15 cellular contexts compared by ENCODE assay signal in the genomic region with DNA sequence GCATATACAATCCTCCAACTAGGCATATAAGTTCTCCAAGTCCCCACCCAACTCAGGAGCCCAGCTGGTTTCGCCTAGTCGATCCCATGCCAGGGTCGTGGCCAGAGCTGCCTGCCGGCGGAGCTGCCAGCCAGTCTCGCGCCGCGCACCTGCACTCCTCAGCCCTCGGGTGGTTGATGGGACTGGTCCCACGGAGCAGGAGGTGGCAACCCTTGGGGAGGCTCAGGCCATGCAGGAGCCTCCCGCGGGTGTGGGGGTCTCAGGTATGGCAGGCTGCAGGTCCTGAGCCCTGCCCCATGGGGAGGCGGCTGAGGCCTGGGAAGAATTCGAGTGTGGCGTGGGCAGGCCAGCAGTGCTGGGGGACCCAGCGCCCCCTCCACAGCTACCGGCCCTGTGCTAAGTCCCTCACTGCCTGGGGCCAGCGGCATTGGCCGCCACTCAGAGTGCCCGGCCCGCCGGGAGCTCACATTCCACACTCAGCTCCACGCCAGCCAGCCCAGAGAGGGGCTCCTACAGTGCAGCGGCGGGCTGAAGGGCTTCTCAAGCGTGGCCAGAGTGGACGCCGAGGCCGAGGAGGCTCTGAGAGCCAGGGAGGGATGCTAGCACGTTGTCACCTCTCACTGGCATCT.
DNase-seq lines count a peak whose midpoint lies in the region; ATAC-seq and TF ChIP-seq lines count a peak whose summit lies in the region.
"Had no signal": no experiment of that assay in that cellular context is flagged by ENCODE, and none has a peak within 500 bp of the region (broad histone marks: within the 10 kb centered on the region; RNA-seq: fewer than 3 reads in every experiment).

No MANE protein-coding gene starts in this region.

- 96% methylated on average over 24 of the region's 31 CpGs for WGBS in hepatocyte (ENCODE audit: low lambda C conversion rate, missing lambda C conversion rate)
- WGBS in aorta, 2 donors = 91 to 94% methylated on average over 27 to 31 of the region's 31 CpGs

- H3K4me1 Mint-ChIP-seq in naive thymus-derived CD4-positive, alpha-beta T cell = no peaks in the 10 kb centered on the region
- H3K4me1 Mint-ChIP-seq: CD8-positive, alpha-beta memory T cell had no signal

- ATAC-seq in Right ventricle myocardium inferior (no peak), Right ventricle myocardium superior (ENCODE audit: poor library complexity) (no peak), aorta (ENCODE audit: low FRiP score) (peak; percentile 50)
- peak; percentile 20 for ATAC-seq in naive thymus-derived CD4-positive, alpha-beta T cell
- ATAC-seq: HCT116 had no signal

- no peaks in the 10 kb centered on the region for H3K9me2 ChIP-seq in hepatocyte (replicated peaks; ENCODE audit: insufficient read depth)

- no peak overlapping the region for H3K27ac Mint-ChIP-seq in naive thymus-derived CD4-positive, alpha-beta T cell
- H3K27ac Mint-ChIP-seq: CD8-positive, alpha-beta memory T cell had no signal

- H3K36me3 ChIP-seq in hepatocyte (replicated peaks; ENCODE audit: insufficient read depth, low read depth) (no peaks in the 10 kb centered on the region), aorta (ENCODE audit: control insufficient read depth in 1 of 2, insufficient read depth in 2 of 2, low read length in 1 of 2) (no peaks in the 10 kb centered on the region)
- H3K36me3 ChIP-seq in naive thymus-derived CD4-positive, alpha-beta T cell (ENCODE audit: control insufficient read depth in 2 of 3, insufficient read depth in 3 of 3, low read length in 3 of 3) = no peaks in the 10 kb centered on the region
- H3K36me3 ChIP-seq: BLaER1 had no signal

- H2AFZ ChIP-seq in hepatocyte = no peak overlapping the region

- H3K9me3 ChIP-seq in hepatocyte (ENCODE audit: low read depth) = no peaks in the 10 kb centered on the region
- no peaks in the 10 kb centered on the region for H3K9me3 ChIP-seq in naive thymus-derived CD4-positive, alpha-beta T cell (ENCODE audit: control insufficient read depth in 2 of 3, low read length in 3 of 3)
- no peaks in the 10 kb centered on the region for H3K9me3 ChIP-seq in aorta (ENCODE audit: control insufficient read depth, low read length)
- H3K9me3 ChIP-seq: Caco-2 had no signal

- no peak overlapping the region for H3K4me3 Mint-ChIP-seq in naive thymus-derived CD4-positive, alpha-beta T cell
- H3K4me3 Mint-ChIP-seq: CD8-positive, alpha-beta memory T cell had no signal

- H3K79me2 ChIP-seq in hepatocyte = no peaks in the 10 kb centered on the region

- CTCF ChIA-PET in naive thymus-derived CD4-positive, alpha-beta T cell (lab: Charles Lee) = no interaction called here

- no peaks in the 10 kb centered on the region for H3K4me1 ChIP-seq in hepatocyte (ENCODE audit: insufficient read depth)
- H3K4me1 ChIP-seq in naive thymus-derived CD4-positive, alpha-beta T cell (ENCODE audit: control insufficient read depth in 2 of 2, insufficient read depth in 2 of 2, low read length in 2 of 2) = no peaks in the 10 kb centered on the region
- H3K4me1 ChIP-seq in aorta (ENCODE audit: control insufficient read depth in 1 of 2, insufficient read depth in 2 of 2, low read length in 2 of 2) = no peaks in the 10 kb centered on the region
- H3K4me1 ChIP-seq: BLaER1, Caco-2 had no signal

- DNase-seq in Right ventricle myocardium inferior (ENCODE audit: missing footprints) = peak; percentile 28
- DNase-seq in Right ventricle myocardium superior = no peak
- peak; percentile 3 for DNase-seq in hepatocyte (ENCODE audit: low spot score)
- DNase-seq in naive thymus-derived CD4-positive, alpha-beta T cell = no peak
- no peak for DNase-seq in aorta
- DNase-seq in NCI-H82 (lab: John Stamatoyannopoulos, UW) = no peak
- DNase-seq in cortex of kidney (lab: John Stamatoyannopoulos, UW) = no peak
- DNase-seq: 8988T; AML-193; Caco-2; CD8-positive, alpha-beta memory T cell; DND-41; GF-D8 had no signal

- POLR2A ChIA-PET in naive thymus-derived CD4-positive, alpha-beta T cell (lab: Charles Lee) = no interaction called here

- H3K27me3 ChIP-seq in hepatocyte = no peaks in the 10 kb centered on the region
- no peaks in the 10 kb centered on the region for H3K27me3 ChIP-seq in naive thymus-derived CD4-positive, alpha-beta T cell (ENCODE audit: control insufficient read depth in 2 of 2, insufficient read depth in 2 of 2, low read length in 2 of 2)
- H3K27me3 ChIP-seq in aorta (ENCODE audit: control insufficient read depth in 1 of 2, insufficient read depth in 2 of 2, low read length in 1 of 2) = no peaks in the 10 kb centered on the region
- H3K27me3 ChIP-seq: BLaER1 had no signal

- H4K20me1 ChIP-seq in hepatocyte (ENCODE audit: insufficient read depth, poor library complexity, severe bottlenecking) = no peaks in the 10 kb centered on the region
- H4K20me1 ChIP-seq: BLaER1 had no signal

- peaks cover 0 to 16% (median 3%) of the 10 kb centered on the region in 11 donors for H3K9me3 Mint-ChIP-seq in naive thymus-derived CD4-positive, alpha-beta T cell

- no peak overlapping the region for H3K27ac ChIP-seq in hepatocyte
- no peak overlapping the region for H3K27ac ChIP-seq in naive thymus-derived CD4-positive, alpha-beta T cell (ENCODE audit: low read depth, low read length)
- H3K27ac ChIP-seq in aorta (ENCODE audit: low read depth in 1 of 2, low read length in 2 of 2) = no peak overlapping the region
- H3K27ac ChIP-seq: BLaER1 had no signal

- no peak for TF ChIP-seq CTCF in hepatocyte (IDR thresholded peaks at IDR 0.05; ENCODE audit: poor library complexity)

- intact Hi-C loops in Right ventricle myocardium inferior (cut with DNase I) (no loop called here), Right ventricle myocardium superior (cut with DNase I) (no loop called here), aorta (cut with DNase I) (no loop called here)
- intact Hi-C loops in naive thymus-derived CD4-positive, alpha-beta T cell (cut with micrococcal nuclease) = no loop called here

- no peak overlapping the region for H3K4me2 ChIP-seq in hepatocyte
- H3K4me2 ChIP-seq: BLaER1 had no signal

- H3K36me3 Mint-ChIP-seq in naive thymus-derived CD4-positive, alpha-beta T cell = no peaks in the 10 kb centered on the region
- H3K36me3 Mint-ChIP-seq: CD8-positive, alpha-beta memory T cell had no signal

- no peaks in the 10 kb centered on the region for H3K27me3 Mint-ChIP-seq in naive thymus-derived CD4-positive, alpha-beta T cell
- H3K27me3 Mint-ChIP-seq: CD8-positive, alpha-beta memory T cell had no signal

- H3K4me3 ChIP-seq in hepatocyte = no peak overlapping the region
- H3K4me3 ChIP-seq in naive thymus-derived CD4-positive, alpha-beta T cell (ENCODE audit: low read length) = no peak overlapping the region
- H3K4me3 ChIP-seq in aorta (ENCODE audit: low read length in 2 of 2) = no peak overlapping the region
- H3K4me3 ChIP-seq: BLaER1 had no signal

Comparison
In these comparisons a context has a peak if more than half of its experiments do, and no peak if none do; other contexts are left out.
1. DNase-seq: peak in Right ventricle myocardium inferior (single experiment) and hepatocyte (single experiment); none in Right ventricle myocardium superior (single experiment), naive thymus-derived CD4-positive, alpha-beta T cell (0 of 9), aorta (0 of 2), NCI-H82 (single experiment) and cortex of kidney (single experiment).
2. ATAC-seq: peak in naive thymus-derived CD4-positive, alpha-beta T cell (single experiment) and aorta (single experiment); none in Right ventricle myocardium inferior (single experiment) and Right ventricle myocardium superior (single experiment).